Comparison of ENCODE assay signal across 1 cellular context in genomic region chr1:77664923-77665516, GRCh38.
TF ChIP-seq lines count a peak whose summit lies in the region.

No MANE protein-coding gene starts in this region.

TF ChIP-seq in HEK293, 187 proteins besides CTCF, POLR2A, EP300 and RAD21 (continued from another document):
- no peak for TF ChIP-seq HIC1 (tag by site-specific recombination; IDR thresholded peaks at IDR 0.05)
- TF ChIP-seq SALL2 (tag by site-specific recombination; IDR thresholded peaks at IDR 0.05; ENCODE audit: borderline replicate concordance), result no peak
- TF ChIP-seq PRDM10 (tag by site-specific recombination; IDR thresholded peaks at IDR 0.05), result 0 out of 2 replicates have a peak, but pooled peaks have one; percentile 9
- TF ChIP-seq ZNF830 (tag by site-specific recombination; IDR thresholded peaks at IDR 0.05; ENCODE audit: low read depth), result no peak
- TF ChIP-seq ZSCAN30 (tag by site-specific recombination; IDR thresholded peaks at IDR 0.05), result no peak
- TF ChIP-seq ZXDB (tag by site-specific recombination; IDR thresholded peaks at IDR 0.05), result no peak
- TF ChIP-seq ZNF48 (tag by site-specific recombination; IDR thresholded peaks at IDR 0.05), result no peak
- no peak for TF ChIP-seq ZNF692 (tag by site-specific recombination; IDR thresholded peaks at IDR 0.05)
- TF ChIP-seq GLIS1 (tag by site-specific recombination; IDR thresholded peaks at IDR 0.05), result no peak
- TF ChIP-seq ZEB2 (tag by site-specific recombination; IDR thresholded peaks at IDR 0.05), result no peak
- TF ChIP-seq ZIC2 (tag by site-specific recombination; IDR thresholded peaks at IDR 0.05), result no peak
- TF ChIP-seq ZNF600 (tag by site-specific recombination; IDR thresholded peaks at IDR 0.05), result no peak
